8 cellular contexts compared by ENCODE assay signal in the genomic region with DNA sequence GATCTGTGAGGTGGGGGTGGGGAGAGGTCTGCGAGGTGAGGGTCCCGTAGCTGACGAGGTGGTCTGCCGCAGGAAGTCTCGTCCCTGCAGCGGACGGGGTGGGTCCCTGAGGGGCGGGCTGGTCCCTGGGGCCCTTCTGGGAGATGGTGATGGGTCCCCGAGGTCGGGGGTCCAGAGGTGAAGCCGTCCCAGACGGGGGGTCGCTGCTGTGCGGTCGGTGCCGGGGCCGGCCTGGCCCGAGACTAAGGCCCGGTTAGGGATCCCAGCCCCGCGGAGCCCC. TPM values are rescaled to one million over a fixed set of nuclear protein-coding genes. Genes with fewer than 3 reads are reported as not detected.
A peak's percentile ranks its signal among the peaks of the same experiment; 100 is the strongest.
DNase-seq lines count a peak whose midpoint lies in the region; ATAC-seq and TF ChIP-seq lines count a peak whose summit lies in the region.

No MANE protein-coding gene starts in this region.

- H3K36me3 ChIP-seq in SJSA1 = peaks cover 34% of the 10 kb centered on the region

- peaks cover 40% of the 10 kb centered on the region for H3K4me1 ChIP-seq in SJSA1 (replicated peaks)
- H3K4me1 ChIP-seq in foreskin keratinocyte = peaks cover 15% of the 10 kb centered on the region

- peak overlapping the region; percentile 100 for H3K4me3 ChIP-seq in SJSA1
- H3K4me3 ChIP-seq in skin epidermis = peak overlapping the region; percentile 75 to 97 (median 90)

- DNase-seq in SJSA1 (ENCODE audit: low read depth in 1 of 2, low spot score in 2 of 2) (no peak), foreskin keratinocyte (no peak)
- no peak for DNase-seq in stimulated activated CD4-positive, alpha-beta T cell treated with anti-CD3 and anti-CD28 coated beads, Interleukin-1b, Interleukin-23, amount 100 ng/mL, for 48 hours

- ATAC-seq in GM21737 (IDR thresholded peaks at IDR 0.05; ENCODE audit: unreplicated experiment) (peak; percentile 27), foreskin keratinocyte (no peak), HG03342 (IDR thresholded peaks at IDR 0.05; ENCODE audit: unreplicated experiment) (no peak), GM18519 (IDR thresholded peaks at IDR 0.05; ENCODE audit: low FRiP score, unreplicated experiment) (no peak), GM21825 (IDR thresholded peaks at IDR 0.05; ENCODE audit: unreplicated experiment) (no peak)

- H3K27me3 ChIP-seq in SJSA1 (replicated peaks) = no peaks in the 10 kb centered on the region
- no peaks in the 10 kb centered on the region for H3K27me3 ChIP-seq in foreskin keratinocyte

- 0 out of 2 replicates have a peak, but pooled peaks cover 4% of the 10 kb centered on the region for H3K9me3 ChIP-seq in SJSA1 (replicated peaks)

- no peak for TF ChIP-seq CTCF in foreskin keratinocyte (conservative IDR thresholded peaks at IDR 0.05)

- H3K27ac ChIP-seq in SJSA1 (peak overlapping the region; percentile 83), foreskin keratinocyte (peak overlapping the region; percentile 83), skin epidermis (peak overlapping the region; percentile 63 to 99 (median 96))

RNA-seq across cellular contexts. Expression of a gene that starts 0.4 kb away (rescaled TPM):
- total RNA-seq in SJSA1 (2014; rRNA removed; shearing (Covaris generic)) = 26.4 and 44.2 TPM in 2 replicates
- total RNA-seq in foreskin keratinocyte = 265 and 321 TPM in 2 replicates
- 219 and 239 TPM in 2 replicates for polyA plus RNA-seq in foreskin keratinocyte

RNA-seq across cellular contexts. Expression of a gene that starts 26.6 kb away (rescaled TPM):
- under 0.01 TPM in 2 replicates for total RNA-seq in SJSA1 (2014; rRNA removed; shearing (Covaris generic))
- total RNA-seq in foreskin keratinocyte = 4,915 and 5,654 TPM in 2 replicates
- not detected in 2 replicates for polyA plus RNA-seq in foreskin keratinocyte

RNA-seq across cellular contexts. Expression of a gene that starts 27.9 kb away (rescaled TPM):
- under 0.01 TPM in 2 replicates for total RNA-seq in SJSA1 (2014; rRNA removed; shearing (Covaris generic))
- 4,069 and 6,144 TPM in 2 replicates for total RNA-seq in foreskin keratinocyte
- not detected in 2 replicates for polyA plus RNA-seq in foreskin keratinocyte

RNA-seq across cellular contexts. Expression of a gene that starts 37.0 kb away (rescaled TPM):
- total RNA-seq in SJSA1 (2014; rRNA removed; shearing (Covaris generic)) = 0.60 and 1.5 TPM in 2 replicates
- 0.49 and 0.54 TPM in 2 replicates for total RNA-seq in foreskin keratinocyte
- polyA plus RNA-seq in foreskin keratinocyte = 0.54 and 0.73 TPM in 2 replicates

Comparison
In these comparisons a context has a peak if more than half of its experiments do, and no peak if none do; other contexts are left out.
1. RNA of a gene that starts 26.6 kb away (total RNA-seq): 4,915 to 5,654 TPM in foreskin keratinocyte; under 0.01 TPM in SJSA1; every median in the first group is over 1,000 times any median in the second.
2. RNA of a gene that starts 27.9 kb away (total RNA-seq): 4,069 to 6,144 TPM in foreskin keratinocyte; under 0.01 TPM in SJSA1; every median in the first group is over 1,000 times any median in the second.
3. Peak in every context shown above with its lines, with median percentiles within 50 percentile points of each other: H3K27ac ChIP-seq.